In genomic region chr12:124739953-124740561, GRCh38 we compare ENCODE assay signal across 12 cellular contexts.
DNase-seq lines count a peak whose midpoint lies in the region; FAIRE-seq and TF ChIP-seq lines count a peak whose summit lies in the region.
"Had no signal": no experiment of that assay in that cellular context is flagged by ENCODE, and none has a peak within 500 bp of the region (broad histone marks: within the 10 kb centered on the region; RNA-seq: fewer than 3 reads in every experiment).

No MANE protein-coding gene starts in this region.

- H3K9ac ChIP-seq in endothelial cell of umbilical vein (replicated peaks; ENCODE audit: extremely low read depth, insufficient read depth, low read length) (peak overlapping the region; percentile 50), skeletal muscle satellite cell (ENCODE audit: low read depth, low read length) (no peak overlapping the region)

- 90 to 94% (median 91%) methylated on average over 5 of the region's 5 CpGs for WGBS in ovary, 3 donors

- FAIRE-seq in RCC 7860 (lab: Jason Lieb, UNC) (no peak), endothelial cell of umbilical vein (lab: Jason Lieb, UNC) (peak; percentile 21)

- CTCF ChIA-PET in endothelial cell of umbilical vein (lab: Charles Lee), result interaction anchor here (0.8 to 2.1 kb wide), 14 partner anchors 9 to 360 kb away, joined by 3 to 8 read pairs (median 5); partner anchors contain the start of gene NCOR2

- no peak for TF ChIP-seq POLR2A in endothelial cell of umbilical vein (IDR thresholded peaks at IDR 0.05; ENCODE audit: low read depth, low read length)
- TF ChIP-seq POLR2A in ovary (IDR thresholded peaks at IDR 0.05), result no peak

- H3K27me3 ChIP-seq in endothelial cell of umbilical vein (ENCODE audit: control insufficient read depth in 2 of 2, insufficient read depth in 2 of 2, low read length in 2 of 2) (no peaks in the 10 kb centered on the region), skeletal muscle satellite cell (ENCODE audit: control insufficient read depth, insufficient read depth, low read length) (no peaks in the 10 kb centered on the region), ovary (no peaks in the 10 kb centered on the region)

- H3K4me3 ChIP-seq in endothelial cell of umbilical vein (replicated peaks in 1 of 3; ENCODE audit: insufficient read depth in 1 of 3, low read depth in 1 of 3, low read length in 3 of 3), result no peak overlapping the region
- no peak overlapping the region for H3K4me3 ChIP-seq in skeletal muscle satellite cell (ENCODE audit: low read length)
- H3K4me3 ChIP-seq in ovary, result no peak overlapping the region

- dilution Hi-C loops in endothelial cell of umbilical vein (cut with MboI; ENCODE audit: extremely low pct_ligation_motif_present, low sequenced_read_pairs), result loop anchor here (10.0 kb wide), 1 partner anchor 55 kb away; no protein-coding TSS in a partner anchor

- POLR2A ChIA-PET in endothelial cell of umbilical vein (lab: Charles Lee), result interaction anchor here (0.6 to 1.2 kb wide), 3 partner anchors 46 to 217 kb away, joined by 3 to 4 read pairs (median 3); no protein-coding TSS in a partner anchor

- no peaks in the 10 kb centered on the region for H3K36me3 ChIP-seq in endothelial cell of umbilical vein (ENCODE audit: control insufficient read depth in 2 of 2, extremely low read depth in 1 of 2, insufficient read depth in 2 of 2, low read length in 2 of 2)
- no peaks in the 10 kb centered on the region for H3K36me3 ChIP-seq in skeletal muscle satellite cell (ENCODE audit: insufficient read depth, low read length)
- H3K36me3 ChIP-seq in ovary, result no peaks in the 10 kb centered on the region

- BruUV-seq in endothelial cell of umbilical vein (replicated peaks; lab: Mats Ljungman, UMichigan), result TSS peak; percentile 56

- peak; percentile 36 for DNase-seq in ELR (ENCODE audit: low read depth)
- peak; percentile 9 for DNase-seq in RCC 7860 (ENCODE audit: low spot score)
- DNase-seq in endothelial cell of umbilical vein (ENCODE audit: low read depth, low spot score), result peak; percentile 33
- no peak for DNase-seq in GM13976 (ENCODE audit: low spot score)
- DNase-seq in ovary, result no peak
- no peak for DNase-seq in NCI-H345 treated with DMSO at 0.1 percent for 48 hours (lab: John Stamatoyannopoulos, UW; ENCODE audit: unreplicated experiment)
- no peak for DNase-seq in foreskin melanocyte
- DNase-seq: glutamatergic neuron, Karpas-422, NCI-H187 treated with DMSO at 0.1 percent for 48 hours, NCI-H524 treated with DMSO at 0.1 percent for 48 hours had no signal

- TF ChIP-seq CTCF in endothelial cell of umbilical vein (IDR thresholded peaks at IDR 0.05; ENCODE audit: extremely low read depth in 1 of 2, insufficient read depth in 1 of 2, low read depth in 1 of 2, low read length in 2 of 2) (no peak), GM13976 (IDR thresholded peaks at IDR 0.05; ENCODE audit: borderline replicate concordance, control extremely low read depth, extremely low read depth, insufficient read depth, missing control alignments) (no peak), ovary (IDR thresholded peaks at IDR 0.05) (no peak)

- no peaks in the 10 kb centered on the region for H4K20me1 ChIP-seq in endothelial cell of umbilical vein (replicated peaks; ENCODE audit: control insufficient read depth, extremely low read depth, insufficient read depth, low read length)

- no peaks in the 10 kb centered on the region for H3K9me1 ChIP-seq in endothelial cell of umbilical vein (replicated peaks; ENCODE audit: control insufficient read depth, extremely low read depth, insufficient read depth, low read length)

- intact Hi-C loops in endothelial cell of umbilical vein (cut with micrococcal nuclease), result loop anchor here (1.0 to 2.0 kb wide), 4 partner anchors 13 to 221 kb away; no protein-coding TSS in a partner anchor
- intact Hi-C loops in ovary (cut with DNase I), result loop anchor here in 1 of 4 donors (10.0 kb wide), 1 partner anchor 165 kb away; no protein-coding TSS in a partner anchor

- H3K27ac ChIP-seq in endothelial cell of umbilical vein (ENCODE audit: insufficient read depth, low read depth, low read length) (peak overlapping the region; percentile 88), ovary (no peak overlapping the region)

- in situ Hi-C loops in GM13976 (cut with MboI; ENCODE audit: low sequenced_read_pairs, unreplicated experiment), result no loop called here

- H3K4me1 ChIP-seq in endothelial cell of umbilical vein (ENCODE audit: control insufficient read depth, extremely low read depth, insufficient read depth, low read length) (peaks cover 37% of the 10 kb centered on the region), skeletal muscle satellite cell (ENCODE audit: control insufficient read depth, insufficient read depth, low read length) (peaks cover 12% of the 10 kb centered on the region), ovary (ENCODE audit: insufficient read depth) (peaks cover 9% of the 10 kb centered on the region)

- no peaks in the 10 kb centered on the region for H3K79me2 ChIP-seq in endothelial cell of umbilical vein (ENCODE audit: control insufficient read depth, insufficient read depth, low read length)

- H3K4me2 ChIP-seq in endothelial cell of umbilical vein (ENCODE audit: insufficient read depth, low read length) (peak overlapping the region; percentile 27), skeletal muscle satellite cell (ENCODE audit: low read length) (peak overlapping the region; percentile 69)

- peaks cover 3% of the 10 kb centered on the region for H3K9me3 ChIP-seq in endothelial cell of umbilical vein (replicated peaks; ENCODE audit: control insufficient read depth, insufficient read depth, low read length)
- H3K9me3 ChIP-seq in skeletal muscle satellite cell (replicated peaks; ENCODE audit: low read length), result no peaks in the 10 kb centered on the region
- H3K9me3 ChIP-seq in ovary, result no peaks in the 10 kb centered on the region

- H2AFZ ChIP-seq in endothelial cell of umbilical vein (ENCODE audit: low read depth, low read length), result no peak overlapping the region

- TF ChIP-seq EP300 in ovary (IDR thresholded peaks at IDR 0.05), result no peak

TF ChIP-seq in endothelial cell of umbilical vein, 7 proteins besides CTCF, POLR2A, EP300 and RAD21:
- TF ChIP-seq MAX (IDR thresholded peaks at IDR 0.05; ENCODE audit: insufficient read depth, insufficient read length), result no peak
- peak; percentile 51 for TF ChIP-seq FOS (IDR thresholded peaks at IDR 0.05; ENCODE audit: borderline replicate concordance, insufficient read depth, low read length)
- peak; percentile 66 for TF ChIP-seq JUN (IDR thresholded peaks at IDR 0.05; ENCODE audit: borderline replicate concordance, insufficient read depth, insufficient read length, low read depth)
- TF ChIP-seq GATA2 (IDR thresholded peaks at IDR 0.05; ENCODE audit: insufficient read depth, insufficient read length, low read depth, low read length), result peak; percentile 55

Comparison
In these comparisons a context has a peak if more than half of its experiments do, and no peak if none do; other contexts are left out.
1. DNase-seq: peak in ELR (single experiment), RCC 7860 (single experiment) and endothelial cell of umbilical vein (single experiment); none in GM13976 (single experiment), ovary (0 of 5), NCI-H345 treated with DMSO at 0.1 percent for 48 hours (single experiment) and foreskin melanocyte (single experiment).